In genomic region chr5:19920761-19921160, GRCh38 we compare ENCODE assay signal across 17 cellular contexts.
"Had no signal": no experiment of that assay in that cellular context is flagged by ENCODE, and none has a peak within 500 bp of the region (broad histone marks: within the 10 kb centered on the region; RNA-seq: fewer than 3 reads in every experiment).

No MANE protein-coding gene starts in this region.

- H3K4me3 ChIP-seq: lower lobe of right lung, right atrium auricular region, smooth muscle cell, tibial artery, vagina had no signal

- H3K27ac ChIP-seq: lower lobe of right lung, right atrium auricular region, tibial artery, vagina, VCaP had no signal

- H3K27me3 ChIP-seq: right atrium auricular region, tibial artery, vagina had no signal

- H3K9me3 ChIP-seq: lower lobe of right lung, right atrium auricular region, tibial artery, vagina had no signal

- H3K4me2 ChIP-seq: smooth muscle cell had no signal

- DNase-seq: activated CD4-positive, alpha-beta memory T cell treated with anti-CD3 and anti-CD28 coated beads for 36 hours; activated effector memory CD4-positive, alpha-beta T cell treated with anti-CD3 and anti-CD28 coated beads, Interleukin-2, amount 50 U/mL, for 16 hours; activated T-cell treated with anti-CD3 and anti-CD28 coated beads, Interleukin-2, amount 50 U/mL, for 4 hours; amygdala; effector CD4-positive, alpha-beta T cell; glutamatergic neuron; immature natural killer cell; left cardiac atrium; lower lobe of right lung; midbrain; naive B cell; tibial artery had no signal

- H3K36me3 ChIP-seq: lower lobe of right lung, right atrium auricular region, tibial artery, vagina had no signal

- ATAC-seq: activated naive CD4-positive, alpha-beta T cell treated with anti-CD3 and anti-CD28 coated beads, Interleukin-2, amount 50 U/mL, for 72 hours; activated T-cell treated with anti-CD3 and anti-CD28 coated beads, Interleukin-2, amount 50 U/mL, for 4 hours; left cardiac atrium; lower lobe of right lung had no signal

- H3K4me1 ChIP-seq: lower lobe of right lung, right atrium auricular region, tibial artery, vagina had no signal
